Comparison of ENCODE assay signal across 8 cellular contexts in genomic region chr2:74653589-74653984, GRCh38. TPM values are rescaled to one million over a fixed set of nuclear protein-coding genes. Genes with fewer than 3 reads are reported as not detected.
DNase-seq lines count a peak whose midpoint lies in the region; ATAC-seq and TF ChIP-seq lines count a peak whose summit lies in the region.

No MANE protein-coding gene starts in this region.

- no peak overlapping the region for H3K18ac ChIP-seq in mesenchymal stem cell (ENCODE audit: low read depth in 1 of 2, low read length in 2 of 2)

- no peak overlapping the region for H4K8ac ChIP-seq in mesenchymal stem cell (ENCODE audit: low read length)

- H2BK120ac ChIP-seq in mesenchymal stem cell (ENCODE audit: low read depth, low read length) = no peak overlapping the region

- H3K27ac Mint-ChIP-seq in activated naive CD4-positive, alpha-beta T cell treated with anti-CD3 and anti-CD28 coated beads, Interleukin-2, amount 10 ng/mL, durations not matched to agents 7 days and 5 days = peak overlapping the region; percentile 68

- H2BK5ac ChIP-seq in mesenchymal stem cell (ENCODE audit: low read depth, low read length, poor library complexity, severe bottlenecking) = no peak overlapping the region

- no peak overlapping the region for H3K23ac ChIP-seq in mesenchymal stem cell (ENCODE audit: low read length in 2 of 2)

- peak overlapping the region; percentile 65 for H3K4me2 ChIP-seq in mesenchymal stem cell (ENCODE audit: low read length, poor library complexity, severe bottlenecking)

- H3K4me3 ChIP-seq in brain microvascular endothelial cell (ENCODE audit: low read depth, low read length) (peak overlapping the region; percentile 68), mesenchymal stem cell (ENCODE audit: insufficient read depth in 1 of 2, low read depth in 1 of 2, low read length in 2 of 2) (peak overlapping the region; percentile 37 to 82)

- peak overlapping the region; percentile 72 for H2AFZ ChIP-seq in mesenchymal stem cell (ENCODE audit: low read depth, low read length)

- no peak overlapping the region for H3K14ac ChIP-seq in mesenchymal stem cell (ENCODE audit: low read length in 2 of 2)

- H3K27me3 ChIP-seq in brain microvascular endothelial cell (replicated peaks) (no peaks in the 10 kb centered on the region), mesenchymal stem cell (ENCODE audit: control insufficient read depth in 1 of 2, insufficient read depth in 1 of 2, low read length in 2 of 2) (peaks cover under 1 to 8% of the 10 kb centered on the region in 2 experiments)

- no peaks in the 10 kb centered on the region for H3K9me3 Mint-ChIP-seq in activated naive CD4-positive, alpha-beta T cell treated with anti-CD3 and anti-CD28 coated beads, Interleukin-2, amount 10 ng/mL, durations not matched to agents 7 days and 5 days

- no peaks in the 10 kb centered on the region for H3K9me3 ChIP-seq in mesenchymal stem cell (ENCODE audit: control insufficient read depth, low read length)

- peaks cover 23% of the 10 kb centered on the region for H3K4me1 Mint-ChIP-seq in activated naive CD4-positive, alpha-beta T cell treated with anti-CD3 and anti-CD28 coated beads, Interleukin-2, amount 10 ng/mL, durations not matched to agents 7 days and 5 days

- H3K4me1 ChIP-seq in mesenchymal stem cell (ENCODE audit: control insufficient read depth, insufficient read depth, low read depth, low read length) = peaks cover 8% of the 10 kb centered on the region

- DNase-seq in activated naive CD4-positive, alpha-beta T cell treated with anti-CD3 and anti-CD28 coated beads, Interleukin-2, amount 10 ng/mL, durations not matched to agents 7 days and 5 days = no peak
- no peak for DNase-seq in activated naive CD4-positive, alpha-beta T cell (lab: John Stamatoyannopoulos, UW)
- no peak for DNase-seq in brain microvascular endothelial cell
- no peak for DNase-seq in mesenchymal stem cell
- no peak for DNase-seq in OCI-M1 (lab: John Stamatoyannopoulos, UW)
- DNase-seq in GM13976 (ENCODE audit: low spot score) = no peak
- no peak for DNase-seq in SIG-M5 treated with dmso at 0.1 percent for 504 hours (lab: John Stamatoyannopoulos, UW; ENCODE audit: unreplicated experiment)

- no peak overlapping the region for H4K91ac ChIP-seq in mesenchymal stem cell (ENCODE audit: low read length)

- H3K4ac ChIP-seq in mesenchymal stem cell (ENCODE audit: low read depth in 1 of 2, low read length in 2 of 2) = no peak overlapping the region

- TF ChIP-seq CTCF in brain microvascular endothelial cell (IDR thresholded peaks at IDR 0.05; ENCODE audit: low read depth, low read length, missing control alignments) = no peak
- no peak for TF ChIP-seq CTCF in GM13976 (IDR thresholded peaks at IDR 0.05; ENCODE audit: borderline replicate concordance, control extremely low read depth, extremely low read depth, insufficient read depth, missing control alignments)

- peaks cover 7% of the 10 kb centered on the region for H3K79me1 ChIP-seq in mesenchymal stem cell (replicated peaks; ENCODE audit: low read length, poor library complexity, severe bottlenecking)

- H3K9ac ChIP-seq in mesenchymal stem cell (ENCODE audit: low read length) = peak overlapping the region; percentile 39

- H2BK12ac ChIP-seq in mesenchymal stem cell (ENCODE audit: low read length in 2 of 2) = no peak overlapping the region

- CTCF ChIA-PET in activated naive CD4-positive, alpha-beta T cell treated with anti-CD3 and anti-CD28 coated beads, Interleukin-2, amount 10 ng/mL, durations not matched to agents 7 days and 5 days (lab: Charles Lee) = no interaction called here

- in situ Hi-C loops in brain microvascular endothelial cell (cut with HindIII; ENCODE audit: low pct_ligation_motif_present, low sequenced_read_pairs) = no loop called here
- in situ Hi-C loops in GM13976 (cut with MboI; ENCODE audit: low sequenced_read_pairs, unreplicated experiment) = no loop called here

- no peak overlapping the region for H2AK5ac ChIP-seq in mesenchymal stem cell (ENCODE audit: low read length, severe bottlenecking)

- H3K27me3 Mint-ChIP-seq in activated naive CD4-positive, alpha-beta T cell treated with anti-CD3 and anti-CD28 coated beads, Interleukin-2, amount 10 ng/mL, durations not matched to agents 7 days and 5 days = peaks cover 25% of the 10 kb centered on the region

- H3K36me3 ChIP-seq in brain microvascular endothelial cell (replicated peaks) (no peaks in the 10 kb centered on the region), mesenchymal stem cell (ENCODE audit: control insufficient read depth in 1 of 2, insufficient read depth in 2 of 2, low read depth in 1 of 2, low read length in 2 of 2) (peaks cover 5% of the 10 kb centered on the region in 2 experiments)

- H3K27ac ChIP-seq in brain microvascular endothelial cell (no peak overlapping the region), mesenchymal stem cell (ENCODE audit: low read length, poor library complexity, severe bottlenecking) (no peak overlapping the region)

- 42% methylated on average over 12 of the region's 15 CpGs for WGBS in mesenchymal stem cell

- no peak overlapping the region for H2BK15ac ChIP-seq in mesenchymal stem cell (ENCODE audit: low read depth, poor library complexity, severe bottlenecking)

- peak overlapping the region; percentile 75 for H3K4me3 Mint-ChIP-seq in activated naive CD4-positive, alpha-beta T cell treated with anti-CD3 and anti-CD28 coated beads, Interleukin-2, amount 10 ng/mL, durations not matched to agents 7 days and 5 days

- peak; percentile 19 for ATAC-seq in HG03342 (IDR thresholded peaks at IDR 0.05; ENCODE audit: unreplicated experiment)

- no peaks in the 10 kb centered on the region for H3K36me3 Mint-ChIP-seq in activated naive CD4-positive, alpha-beta T cell treated with anti-CD3 and anti-CD28 coated beads, Interleukin-2, amount 10 ng/mL, durations not matched to agents 7 days and 5 days

RNA-seq across cellular contexts. Expression of gene SEMA4F, which starts 0.5 kb away (rescaled TPM):
- polyA plus RNA-seq in mesenchymal stem cell (2013, experiment 1 of 2) = 5.5 TPM
- polyA plus RNA-seq in mesenchymal stem cell (2013, experiment 2 of 2) = 5.0 TPM

RNA-seq across cellular contexts. Expression of gene M1AP, which starts 5.5 kb away (rescaled TPM):
- polyA plus RNA-seq in mesenchymal stem cell (2013, experiment 1 of 2) = 0.04 TPM
- 0.03 TPM for polyA plus RNA-seq in mesenchymal stem cell (2013, experiment 2 of 2)
